20 cellular contexts compared by ENCODE assay signal in the genomic region with DNA sequence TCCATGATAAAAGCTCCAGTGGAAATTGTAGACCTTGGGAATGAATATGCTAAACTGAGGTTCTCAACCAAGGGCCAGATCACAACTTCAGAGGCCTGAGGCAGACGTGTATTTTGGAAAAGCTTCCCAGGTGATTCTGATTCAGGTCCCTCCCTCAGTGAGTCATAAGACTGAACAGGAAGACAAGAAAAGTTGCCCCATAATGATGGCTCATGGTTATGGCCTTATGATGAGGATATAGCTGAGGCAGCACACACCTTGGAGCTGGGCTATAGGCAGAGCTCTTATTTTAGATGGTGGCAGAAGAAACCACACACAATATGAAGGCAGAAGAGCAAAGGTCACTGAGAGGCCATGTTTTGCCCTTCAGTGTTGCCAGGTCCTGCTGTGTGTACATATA. TPM values are rescaled to one million over a fixed set of nuclear protein-coding genes. Genes with fewer than 3 reads are reported as not detected.
"Had no signal": no experiment of that assay in that cellular context is flagged by ENCODE, and none has a peak within 500 bp of the region (broad histone marks: within the 10 kb centered on the region; RNA-seq: fewer than 3 reads in every experiment).

No MANE protein-coding gene starts in this region.

- H3K9me3 ChIP-seq: ovary, thoracic aorta had no signal

- H3K27ac ChIP-seq: cardiac muscle cell, dorsolateral prefrontal cortex, neural progenitor cell, ovary, spleen had no signal

- H3K9me3 Mint-ChIP-seq: activated naive CD4-positive, alpha-beta T cell treated with anti-CD3 and anti-CD28 coated beads for 36 hours; activated T-helper 17 cell treated with anti-CD3 and anti-CD28 coated beads, Interleukin-2, amount 50 U/mL, for 72 hours; endodermal cell; stimulated activated naive CD8-positive, alpha-beta T cell treated with anti-CD3 and anti-CD28 coated beads, Interleukin-15, amount 100 ng/mL, for 72 hours; T-cell had no signal

- H3K36me3 Mint-ChIP-seq: naive B cell, T-cell had no signal

- H3K4me1 Mint-ChIP-seq: activated T-helper 17 cell treated with anti-CD3 and anti-CD28 coated beads, Interleukin-2, amount 50 U/mL, for 72 hours; naive B cell; stimulated activated naive CD8-positive, alpha-beta T cell treated with anti-CD3 and anti-CD28 coated beads, Interleukin-15, amount 100 ng/mL, for 72 hours; T-cell had no signal

- H3K4me1 ChIP-seq: neural progenitor cell had no signal

- H3K27ac Mint-ChIP-seq: activated naive CD4-positive, alpha-beta T cell treated with anti-CD3 and anti-CD28 coated beads for 36 hours; activated T-helper 17 cell treated with anti-CD3 and anti-CD28 coated beads, Interleukin-2, amount 50 U/mL, for 72 hours; endodermal cell; naive B cell; neural progenitor cell; stimulated activated naive CD8-positive, alpha-beta T cell treated with anti-CD3 and anti-CD28 coated beads, Interleukin-15, amount 100 ng/mL, for 72 hours; T-cell had no signal

- H3K36me3 ChIP-seq: cardiac muscle cell, neural progenitor cell, ovary, spleen, thoracic aorta had no signal

- H3K27me3 ChIP-seq: cardiac muscle cell, neural progenitor cell, ovary had no signal

- ATAC-seq: activated T-helper 17 cell treated with anti-CD3 and anti-CD28 coated beads, Interleukin-2, amount 50 U/mL, for 72 hours; sciatic nerve; stimulated activated naive CD8-positive, alpha-beta T cell treated with anti-CD3 and anti-CD28 coated beads, Interleukin-15, amount 100 ng/mL, for 72 hours; T-cell had no signal

- H3K4me3 Mint-ChIP-seq: activated naive CD4-positive, alpha-beta T cell treated with anti-CD3 and anti-CD28 coated beads for 36 hours; activated T-helper 17 cell treated with anti-CD3 and anti-CD28 coated beads, Interleukin-2, amount 50 U/mL, for 72 hours; endodermal cell; naive B cell; neural progenitor cell; stimulated activated naive CD8-positive, alpha-beta T cell treated with anti-CD3 and anti-CD28 coated beads, Interleukin-15, amount 100 ng/mL, for 72 hours; T-cell had no signal

- H3K4me3 ChIP-seq: cardiac muscle cell, dorsolateral prefrontal cortex, neural progenitor cell, ovary, spleen, thoracic aorta had no signal

- DNase-seq: activated naive CD4-positive, alpha-beta T cell treated with anti-CD3 and anti-CD28 coated beads for 36 hours; dorsolateral prefrontal cortex; endodermal cell; foreskin fibroblast; left cardiac atrium; naive B cell; ovary; spleen; stimulated activated naive CD8-positive, alpha-beta T cell treated with anti-CD3 and anti-CD28 coated beads, Interleukin-15, amount 100 ng/mL, for 72 hours; T-cell; T-helper 9 cell had no signal

RNA-seq across cellular contexts. Expression of a gene that starts 48.1 kb away (rescaled TPM):
- total RNA-seq: activated naive CD4-positive, alpha-beta T cell treated with anti-CD3 and anti-CD28 coated beads for 36 hours; activated T-helper 17 cell treated with anti-CD3 and anti-CD28 coated beads, Interleukin-2, amount 50 U/mL, for 72 hours; astrocyte; cardiac muscle cell; dorsolateral prefrontal cortex; endodermal cell; left cardiac atrium; lung microvascular endothelial cell; ovary; pulmonary artery endothelial cell; sciatic nerve; spleen; T-cell; ureter had no signal
- polyA plus RNA-seq: cardiac muscle cell, ovary had no signal
